ENCODE assay signal across 1 cellular context in the genomic region with DNA sequence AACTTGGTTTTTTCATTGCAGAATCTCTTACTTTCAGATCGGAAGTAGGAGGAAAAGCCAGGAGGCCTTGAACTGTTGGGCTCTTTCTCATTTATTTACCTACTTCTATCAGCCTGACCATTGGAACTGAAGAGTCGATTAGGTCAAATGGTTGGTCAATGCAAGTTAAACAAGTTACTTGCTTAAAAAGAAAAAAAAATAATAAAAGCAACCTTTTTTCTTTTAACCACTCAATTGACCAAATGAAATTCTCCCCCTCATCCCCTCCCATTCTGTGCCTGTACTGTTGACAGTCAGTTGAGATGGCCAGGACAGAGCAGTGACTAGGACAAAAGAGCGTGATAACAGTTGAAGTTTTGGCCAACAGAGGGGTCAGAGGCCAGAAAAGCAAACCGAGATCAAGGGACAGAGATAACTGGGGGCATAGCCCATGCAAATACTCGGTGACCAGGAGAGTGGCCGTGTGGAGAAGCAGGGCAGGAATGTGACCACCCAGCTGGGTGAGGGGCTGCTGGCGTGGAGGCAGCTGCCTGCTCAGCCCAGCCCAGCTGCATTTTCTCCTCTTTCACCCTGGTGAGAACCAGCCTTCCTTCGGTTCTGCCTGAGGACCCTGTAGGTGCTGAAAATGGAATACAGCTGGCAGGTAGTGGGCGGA.
TF ChIP-seq lines count a peak whose summit lies in the region.

No MANE protein-coding gene starts in this region.

TF ChIP-seq in HepG2, 621 proteins besides CTCF, POLR2A, EP300 and RAD21 (continued from another document):
- TF ChIP-seq, protein P1, sequence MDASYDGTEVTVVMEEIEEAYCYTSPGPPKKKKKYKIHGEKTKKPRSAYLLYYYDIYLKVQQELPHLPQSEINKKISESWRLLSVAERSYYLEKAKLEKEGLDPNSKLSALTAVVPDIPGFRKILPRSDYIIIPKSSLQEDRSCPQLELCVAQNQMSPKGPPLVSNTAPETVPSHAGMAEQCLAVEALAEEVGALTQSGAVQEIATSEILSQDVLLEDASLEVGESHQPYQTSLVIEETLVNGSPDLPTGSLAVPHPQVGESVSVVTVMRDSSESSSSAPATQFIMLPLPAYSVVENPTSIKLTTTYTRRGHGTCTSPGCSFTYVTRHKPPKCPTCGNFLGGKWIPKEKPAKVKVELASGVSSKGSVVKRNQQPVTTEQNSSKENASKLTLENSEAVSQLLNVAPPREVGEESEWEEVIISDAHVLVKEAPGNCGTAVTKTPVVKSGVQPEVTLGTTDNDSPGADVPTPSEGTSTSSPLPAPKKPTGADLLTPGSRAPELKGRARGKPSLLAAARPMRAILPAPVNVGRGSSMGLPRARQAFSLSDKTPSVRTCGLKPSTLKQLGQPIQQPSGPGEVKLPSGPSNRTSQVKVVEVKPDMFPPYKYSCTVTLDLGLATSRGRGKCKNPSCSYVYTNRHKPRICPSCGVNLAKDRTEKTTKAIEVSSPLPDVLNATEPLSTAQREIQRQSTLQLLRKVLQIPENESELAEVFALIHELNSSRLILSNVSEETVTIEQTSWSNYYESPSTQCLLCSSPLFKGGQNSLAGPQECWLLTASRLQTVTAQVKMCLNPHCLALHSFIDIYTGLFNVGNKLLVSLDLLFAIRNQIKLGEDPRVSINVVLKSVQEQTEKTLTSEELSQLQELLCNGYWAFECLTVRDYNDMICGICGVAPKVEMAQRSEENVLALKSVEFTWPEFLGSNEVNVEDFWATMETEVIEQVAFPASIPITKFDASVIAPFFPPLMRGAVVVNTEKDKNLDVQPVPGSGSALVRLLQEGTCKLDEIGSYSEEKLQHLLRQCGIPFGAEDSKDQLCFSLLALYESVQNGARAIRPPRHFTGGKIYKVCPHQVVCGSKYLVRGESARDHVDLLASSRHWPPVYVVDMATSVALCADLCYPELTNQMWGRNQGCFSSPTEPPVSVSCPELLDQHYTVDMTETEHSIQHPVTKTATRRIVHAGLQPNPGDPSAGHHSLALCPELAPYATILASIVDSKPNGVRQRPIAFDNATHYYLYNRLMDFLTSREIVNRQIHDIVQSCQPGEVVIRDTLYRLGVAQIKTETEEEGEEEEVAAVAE (CRISPR knock-in tag; IDR thresholded peaks at IDR 0.05; ENCODE audit: borderline replicate concordance) = peak; percentile 71
- TF ChIP-seq CAMTA2 (CRISPR knock-in tag; IDR thresholded peaks at IDR 0.05; ENCODE audit: borderline replicate concordance) (peak; percentile 55; the same call in 1 of the 2 replicates), HMG20B (CRISPR knock-in tag; conservative IDR thresholded peaks at IDR 0.05) (no peak; the same call in 1 of the 2 replicates), ZFP36L1 (CRISPR knock-in tag; IDR thresholded peaks at IDR 0.05) (peak; percentile 80; the same call in 1 of the 2 replicates), MED1 (CRISPR knock-in tag; IDR thresholded peaks at IDR 0.05) (peak; percentile 95), FOXO1 (CRISPR knock-in tag; IDR thresholded peaks at IDR 0.05) (peak; percentile 97), RELA (CRISPR knock-in tag; IDR thresholded peaks at IDR 0.05) (peak; percentile 50; the same call in 1 of the 2 replicates), MXI1 (IDR thresholded peaks at IDR 0.05; ENCODE audit: borderline replicate concordance, low read depth, low read length) (peak; percentile 50; the same call in 2 of the 3 replicates), ZNF558 (CRISPR knock-in tag; IDR thresholded peaks at IDR 0.05; ENCODE audit: borderline replicate concordance) (peak; percentile 77; the same call in 1 of the 2 replicates), CEBPB (IDR thresholded peaks at IDR 0.05; ENCODE audit: borderline replicate concordance, low read depth, low read length) (no peak), ZNF496 (CRISPR knock-in tag; IDR thresholded peaks at IDR 0.05; ENCODE audit: insufficient replicate concordance) (no peak)
- TF ChIP-seq, protein P2, sequence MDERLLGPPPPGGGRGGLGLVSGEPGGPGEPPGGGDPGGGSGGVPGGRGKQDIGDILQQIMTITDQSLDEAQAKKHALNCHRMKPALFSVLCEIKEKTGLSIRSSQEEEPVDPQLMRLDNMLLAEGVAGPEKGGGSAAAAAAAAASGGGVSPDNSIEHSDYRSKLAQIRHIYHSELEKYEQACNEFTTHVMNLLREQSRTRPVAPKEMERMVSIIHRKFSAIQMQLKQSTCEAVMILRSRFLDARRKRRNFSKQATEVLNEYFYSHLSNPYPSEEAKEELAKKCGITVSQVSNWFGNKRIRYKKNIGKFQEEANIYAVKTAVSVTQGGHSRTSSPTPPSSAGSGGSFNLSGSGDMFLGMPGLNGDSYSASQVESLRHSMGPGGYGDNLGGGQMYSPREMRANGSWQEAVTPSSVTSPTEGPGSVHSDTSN (CRISPR knock-in tag; IDR thresholded peaks at IDR 0.05) = no peak
